Comparison of ENCODE assay signal across 28 cellular contexts in genomic region chr16:4667203-4667983, GRCh38. TPM values are rescaled to one million over a fixed set of nuclear protein-coding genes. Genes with fewer than 3 reads are reported as not detected.
A peak's percentile ranks its signal among the peaks of the same experiment; 100 is the strongest.
DNase-seq lines count a peak whose midpoint lies in the region; ATAC-seq and TF ChIP-seq lines count a peak whose summit lies in the region.
"Had no signal": no experiment of that assay in that cellular context is flagged by ENCODE, and none has a peak within 500 bp of the region (broad histone marks: within the 10 kb centered on the region; RNA-seq: fewer than 3 reads in every experiment).

No MANE protein-coding gene starts in this region.

- no peak overlapping the region for H3K9ac ChIP-seq in mammary epithelial cell (ENCODE audit: insufficient read depth, low read length)

- H3K9me3 ChIP-seq in heart left ventricle (no peaks in the 10 kb centered on the region), mammary epithelial cell (replicated peaks; ENCODE audit: insufficient read depth, low read length) (no peaks in the 10 kb centered on the region)
- H3K9me3 ChIP-seq: gastroesophageal sphincter, SJCRH30, thoracic aorta had no signal

- H3K79me2 ChIP-seq in mammary epithelial cell (ENCODE audit: insufficient read depth, low read length): peaks cover 22% of the 10 kb centered on the region

- TF ChIP-seq CTCF in heart left ventricle (IDR thresholded peaks at IDR 0.05) (no peak), mammary epithelial cell (conservative IDR thresholded peaks at IDR 0.05 in 1 of 2, IDR thresholded peaks at IDR 0.05 in 1 of 2; ENCODE audit: extremely low read depth in 1 of 2, insufficient read depth in 1 of 2, low read depth in 1 of 2, low read length in 2 of 2) (no peak)

- in situ Hi-C loops in mammary epithelial cell (cut with MboI; ENCODE audit: low sequenced_read_pairs in 2 of 2): no loop called here

- ATAC-seq in left ventricle myocardium superior (no peak), heart left ventricle (no peak)
- ATAC-seq: gastroesophageal sphincter, GM23338, sciatic nerve had no signal

- H3K36me3 ChIP-seq in heart left ventricle (peaks cover 0 to 89% (median 73%) of the 10 kb centered on the region in 9 donors), mammary epithelial cell (ENCODE audit: insufficient read depth, low read length) (peaks cover 30% of the 10 kb centered on the region)

- CTCF ChIA-PET in mammary epithelial cell (lab: Charles Lee; ENCODE audit: low non-redundant PET): no interaction called here

- dilution Hi-C loops in mammary epithelial cell (cut with HindIII; ENCODE audit: low sequenced_read_pairs): no loop called here

- TF ChIP-seq POLR2A in heart left ventricle (IDR thresholded peaks at IDR 0.05): no peak

- H2AFZ ChIP-seq in mammary epithelial cell (ENCODE audit: low read depth, low read length): no peak overlapping the region
- H2AFZ ChIP-seq: GM23338 had no signal

- H3K4me1 ChIP-seq in heart left ventricle (peaks cover 0 to 34% (median 12%) of the 10 kb centered on the region in 12 donors), mammary epithelial cell (ENCODE audit: insufficient read depth, low read length) (peaks cover 21% of the 10 kb centered on the region)
- H3K4me1 ChIP-seq: SJCRH30 had no signal

- DNase-seq in DMS79 treated with DMSO at 0.1 percent for 48 hours (lab: John Stamatoyannopoulos, UW) (peak; percentile 26), DMS79 (lab: John Stamatoyannopoulos, UW) (no peak), left ventricle myocardium superior (peak; percentile 16), heart left ventricle (no peak), head of caudate nucleus (peak in 22 of 42 donors; percentile 29 to 78 (median 51)), mammary epithelial cell (no peak), NCI-H748 (lab: John Stamatoyannopoulos, UW; ENCODE audit: unreplicated experiment) (no peak)
- DNase-seq: 8988T; activated CD4-positive, alpha-beta T cell treated with anti-CD3 and anti-CD28 coated beads for 48 hours; activated naive CD4-positive, alpha-beta T cell treated with Interleukin-2 at 50 U/mL for 16 hours; amniotic stem cell; brain microvascular endothelial cell; GDM1; hippocampal formation; KBM-7; NCI-H1105; NCI-H2029; NCI-H345; NCI-H748 treated with DMSO at 0.1 percent for 48 hours; SJCRH30; stimulated activated CD8-positive, alpha-beta memory T cell treated with anti-CD3 and anti-CD28 coated beads, Interleukin-4, amount 100 ng/mL, for 48 hours; SW 1271; T1000 had no signal

- WGBS in heart left ventricle, 4 donors: 92 to 94% (median 93%) methylated on average over 18 to 20 of the region's 20 CpGs
- 93% methylated on average over 17 of the region's 20 CpGs for WGBS in mammary epithelial cell (ENCODE audit: low coverage, missing lambda C conversion rate)

- intact Hi-C loops in left ventricle myocardium superior (cut with micrococcal nuclease): no loop called here
- intact Hi-C loops in heart left ventricle (cut with DNase I): no loop called here
- intact Hi-C loops in head of caudate nucleus (cut with DNase I): no loop called here
- intact Hi-C loops in mammary epithelial cell (cut with micrococcal nuclease): no loop called here

- H3K27ac ChIP-seq in heart left ventricle (no peak overlapping the region), temporal lobe (ENCODE audit: low read depth, low read length) (peak overlapping the region; percentile 33), mammary epithelial cell (ENCODE audit: insufficient read depth, low read depth, low read length) (no peak overlapping the region)
- H3K27ac ChIP-seq: brain microvascular endothelial cell, gastroesophageal sphincter, SJCRH30, thoracic aorta had no signal

- H4K20me1 ChIP-seq in mammary epithelial cell (ENCODE audit: insufficient read depth, low read length): no peaks in the 10 kb centered on the region

- no peaks in the 10 kb centered on the region for H3K27me3 ChIP-seq in heart left ventricle
- H3K27me3 ChIP-seq in mammary epithelial cell (ENCODE audit: insufficient read depth, low read length): no peaks in the 10 kb centered on the region
- H3K27me3 ChIP-seq: brain microvascular endothelial cell, gastroesophageal sphincter, SJCRH30 had no signal

- H3K4me3 ChIP-seq in heart left ventricle: no peak overlapping the region
- no peak overlapping the region for H3K4me3 ChIP-seq in mammary epithelial cell (replicated peaks in 1 of 3; ENCODE audit: insufficient read depth in 1 of 3, low read depth in 2 of 3, low read length in 3 of 3)
- H3K4me3 ChIP-seq: gastroesophageal sphincter, GM23338, SJCRH30, thoracic aorta had no signal

- BruUV-seq in mammary epithelial cell (replicated peaks; lab: Mats Ljungman, UMichigan): no TSS peak

- H3K4me2 ChIP-seq in mammary epithelial cell (ENCODE audit: insufficient read depth, low read depth, low read length): no peak overlapping the region
- H3K4me2 ChIP-seq: GM23338 had no signal

RNA-seq across cellular contexts. Expression of gene NUDT16L1, which starts 26.0 kb away (rescaled TPM):
- total RNA-seq in left ventricle myocardium superior: 51.7 TPM
- total RNA-seq in heart left ventricle: 10 to 100 TPM; 33.1 to 65.2 (median 46.4) TPM
- 10 to 100 TPM; 47.5 to 51.0 TPM for polyA plus RNA-seq in heart left ventricle
- total RNA-seq in temporal lobe: 34.9 TPM
- total RNA-seq in mammary epithelial cell: 10 to 100 TPM; 13.5 to 26.2 TPM
- 34.3 TPM for polyA plus RNA-seq in mammary epithelial cell
- 15.6 TPM for polyA minus RNA-seq in mammary epithelial cell

RNA-seq across cellular contexts. Expression of gene MGRN1, which starts 42.8 kb away (rescaled TPM):
- total RNA-seq in left ventricle myocardium superior (31.6 TPM), heart left ventricle (10 to 100 TPM; 28.5 to 75.0 (median 42.0) TPM), temporal lobe (51.1 TPM), mammary epithelial cell (10 to 100 TPM; 34.2 to 64.8 TPM)
- polyA plus RNA-seq in heart left ventricle (10 to 100 TPM; 17.9 to 36.9 TPM), mammary epithelial cell (8.2 TPM)
- 27.9 TPM for polyA minus RNA-seq in mammary epithelial cell

RNA-seq across cellular contexts. Expression of gene UBALD1, which starts 52.7 kb away (rescaled TPM):
- total RNA-seq in left ventricle myocardium superior: 32.4 TPM
- 10 to 100 TPM in 8 of 9 donors, 1 to 10 TPM in 1; 9.1 to 38.9 (median 18.7) TPM for total RNA-seq in heart left ventricle
- 10 to 100 TPM; 23.7 to 33.9 TPM for polyA plus RNA-seq in heart left ventricle
- total RNA-seq in temporal lobe: 3.2 TPM
- 10 to 100 TPM in 1 of 2 donors, 1 to 10 TPM in 1; 8.0 to 29.8 TPM for total RNA-seq in mammary epithelial cell
- polyA plus RNA-seq in mammary epithelial cell: 7.2 TPM
- polyA minus RNA-seq in mammary epithelial cell: 4.4 TPM

Comparison
In these comparisons a context has a peak if more than half of its experiments do, and no peak if none do; other contexts are left out.
1. DNase-seq: peak in DMS79 treated with DMSO at 0.1 percent for 48 hours (single experiment), left ventricle myocardium superior (single experiment) and head of caudate nucleus (22 of 42); none in DMS79 (single experiment), heart left ventricle (0 of 5), mammary epithelial cell (single experiment) and NCI-H748 (single experiment).